Comparison of ENCODE assay signal across 2 cellular contexts in genomic region chr2:100809486-100809885, GRCh38.
TF ChIP-seq lines count a peak whose summit lies in the region.

No MANE protein-coding gene starts in this region.

TF ChIP-seq in GM23338, 12 proteins besides CTCF, POLR2A, EP300 and RAD21 (continued from another document):
- TF ChIP-seq ZNF462 (CRISPR knock-in tag; IDR thresholded peaks at IDR 0.05) (no peak), ZNF114 (CRISPR knock-in tag; IDR thresholded peaks at IDR 0.05) (no peak)

TF ChIP-seq in WTC11, 78 proteins besides CTCF, POLR2A, EP300 and RAD21 (continued from another document):
- TF ChIP-seq ATF2 (CRISPR knock-in tag; IDR thresholded peaks at IDR 0.05; ENCODE audit: borderline replicate concordance, low read depth) = no peak
- TF ChIP-seq ZNF532 (CRISPR knock-in tag; IDR thresholded peaks at IDR 0.05; ENCODE audit: borderline replicate concordance) = no peak
- no peak for TF ChIP-seq SP1 (CRISPR knock-in tag; conservative IDR thresholded peaks at IDR 0.05)
- no peak for TF ChIP-seq FOXP4 (CRISPR knock-in tag; IDR thresholded peaks at IDR 0.05)
